Comparison of ENCODE assay signal across 17 cellular contexts in genomic region chr11:103870821-103871309, GRCh38.
DNase-seq lines count a peak whose midpoint lies in the region; ATAC-seq and TF ChIP-seq lines count a peak whose summit lies in the region.
"Had no signal": no experiment of that assay in that cellular context is flagged by ENCODE, and none has a peak within 500 bp of the region (broad histone marks: within the 10 kb centered on the region; RNA-seq: fewer than 3 reads in every experiment).

No MANE protein-coding gene starts in this region.

- ATAC-seq in mucosa of descending colon, result peak; percentile 10
- ATAC-seq: HCT116 had no signal

- no peaks in the 10 kb centered on the region for H3K36me3 ChIP-seq in mucosa of descending colon (ENCODE audit: low read depth)
- H3K36me3 ChIP-seq in thyroid gland, result no peaks in the 10 kb centered on the region
- H3K36me3 ChIP-seq: neural progenitor cell had no signal

- TF ChIP-seq POLR2A in thyroid gland (IDR thresholded peaks at IDR 0.05), result no peak

- intact Hi-C loops in mucosa of descending colon (cut with DNase I, micrococcal nuclease), result no loop called here
- intact Hi-C loops in thyroid gland (cut with DNase I), result no loop called here

- H3K9me3 ChIP-seq in mucosa of descending colon (no peaks in the 10 kb centered on the region), thyroid gland (no peaks in the 10 kb centered on the region)

- 81 to 85% methylated on average over 7 of the region's 7 CpGs for WGBS in thyroid gland, 2 donors

- H3K4me1 ChIP-seq in mucosa of descending colon (ENCODE audit: low read depth), result no peaks in the 10 kb centered on the region
- no peaks in the 10 kb centered on the region for H3K4me1 ChIP-seq in thyroid gland
- H3K4me1 ChIP-seq: neural progenitor cell had no signal

- DNase-seq in NOMO-1 treated with dmso at 0.1 percent for 144 hours (lab: John Stamatoyannopoulos, UW; ENCODE audit: unreplicated experiment) (peak; percentile 13), fibroblast of pulmonary artery (ENCODE audit: low read depth) (peak; percentile 27), mucosa of descending colon (peak in 1 of 3 donors; percentile 39), thyroid gland (peak; percentile 9 to 26), NAMALWA (ENCODE audit: low spot score) (no peak), NCI-H146 (lab: John Stamatoyannopoulos, UW) (no peak), GOT3 (lab: John Stamatoyannopoulos, UW) (no peak), A172 (ENCODE audit: low spot score) (no peak)
- DNase-seq: activated B cell treated with CpG ODN at 0.5 μM for 24 hours; activated effector memory CD4-positive, alpha-beta T cell treated with anti-CD3 and anti-CD28 coated beads, Interleukin-2, amount 50 U/mL, for 16 hours; dorsolateral prefrontal cortex; NCI-H1105; RPMI8226; small intestine; T-helper 1 cell had no signal

- peak overlapping the region in 1 of 3 donors; percentile 6 for H3K27ac ChIP-seq in thyroid gland
- H3K27ac ChIP-seq: dorsolateral prefrontal cortex, neural progenitor cell had no signal

- TF ChIP-seq CTCF in fibroblast of pulmonary artery (IDR thresholded peaks at IDR 0.05; ENCODE audit: low read length, missing control alignments), result no peak
- TF ChIP-seq CTCF in mucosa of descending colon (IDR thresholded peaks at IDR 0.05), result no peak
- TF ChIP-seq CTCF in thyroid gland (IDR thresholded peaks at IDR 0.05), result no peak

- H3K4me3 ChIP-seq in fibroblast of pulmonary artery (replicated peaks; ENCODE audit: low read depth, low read length) (no peak overlapping the region), mucosa of descending colon (no peak overlapping the region), thyroid gland (replicated peaks in 1 of 3) (no peak overlapping the region)
- H3K4me3 ChIP-seq: dorsolateral prefrontal cortex, neural progenitor cell had no signal

- H3K27me3 ChIP-seq in thyroid gland, result no peaks in the 10 kb centered on the region
- H3K27me3 ChIP-seq: dorsolateral prefrontal cortex, neural progenitor cell had no signal

Comparison
In these comparisons a context has a peak if more than half of its experiments do, and no peak if none do; other contexts are left out.
1. DNase-seq: peak in NOMO-1 treated with dmso at 0.1 percent for 144 hours (single experiment), fibroblast of pulmonary artery (single experiment) and thyroid gland (2 of 2); none in NAMALWA (single experiment), NCI-H146 (single experiment), GOT3 (single experiment) and A172 (single experiment).